Comparison of ENCODE assay signal across 24 cellular contexts in the genomic region with DNA sequence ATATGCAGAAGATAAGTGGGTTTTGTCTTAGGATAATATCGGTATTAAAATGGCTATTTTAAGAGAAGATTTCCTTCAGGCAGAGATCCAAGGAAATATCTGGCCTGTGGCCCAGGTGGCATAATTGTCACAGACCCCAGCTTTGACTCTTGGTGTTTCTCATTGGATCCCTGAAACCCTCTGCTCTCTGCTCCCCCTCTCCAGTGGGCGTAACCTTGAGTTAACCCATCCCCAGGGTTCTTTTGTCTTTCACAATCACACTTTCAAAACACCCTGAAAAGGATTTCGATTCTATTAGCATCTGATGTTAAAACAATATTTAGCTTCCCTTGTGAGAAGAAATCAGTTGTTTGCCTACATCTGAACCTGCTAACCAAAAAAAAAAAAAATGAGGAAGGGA. TPM values are rescaled to one million over a fixed set of nuclear protein-coding genes. Genes with fewer than 3 reads are reported as not detected.
"Had no signal": no experiment of that assay in that cellular context is flagged by ENCODE, and none has a peak within 500 bp of the region (broad histone marks: within the 10 kb centered on the region; RNA-seq: fewer than 3 reads in every experiment).

No MANE protein-coding gene starts in this region.

- H3K4me3 ChIP-seq: colonic mucosa, hepatocyte, right atrium auricular region had no signal

- H2AFZ ChIP-seq: hepatocyte had no signal

- ATAC-seq: left lobe of liver; naive thymus-derived CD4-positive, alpha-beta T cell had no signal

- H3K36me3 ChIP-seq: colonic mucosa, right atrium auricular region had no signal

- DNase-seq: colonic mucosa; effector CD4-positive, alpha-beta T cell; foreskin melanocyte; head of caudate nucleus; mammary epithelial cell; naive thymus-derived CD4-positive, alpha-beta T cell; nephron progenitor cell; posterior cingulate gyrus; small intestine; stimulated activated CD4-positive, alpha-beta T cell treated with anti-CD3 and anti-CD28 coated beads, Interleukin-12 subunit alpha, Interleukin-12 subunit beta, amount 100 ng/mL, for 4 hours; stimulated activated naive CD4-positive, alpha-beta T cell treated with Interleukin-2 at 50 U/mL for 16 hours; trophoblast cell had no signal

- H3K9me3 ChIP-seq: colonic mucosa, right atrium auricular region had no signal

- H3K4me2 ChIP-seq: hepatocyte had no signal

- H3K27ac Mint-ChIP-seq: naive thymus-derived CD4-positive, alpha-beta T cell; nephron progenitor cell had no signal

- H3K4me1 ChIP-seq: colonic mucosa had no signal

- FAIRE-seq: small intestine had no signal

- H3K4me3 Mint-ChIP-seq: naive thymus-derived CD4-positive, alpha-beta T cell; nephron progenitor cell had no signal

- H3K27ac ChIP-seq: colonic mucosa, hepatocyte, right atrium auricular region had no signal

RNA-seq across cellular contexts. Expression of a gene that starts 7.2 kb away (rescaled TPM):
- total RNA-seq: colonic mucosa; dermis microvascular lymphatic vessel endothelial cell; left lobe of liver; lower leg skin; mammary epithelial cell; mesenteric fat pad; mononuclear cell; naive thymus-derived CD4-positive, alpha-beta T cell; osteocyte; pulmonary artery endothelial cell; right atrium auricular region; urinary bladder had no signal
- polyA plus RNA-seq: esophagus; hepatocyte; mammary epithelial cell; naive thymus-derived CD4-positive, alpha-beta T cell; thymus had no signal

RNA-seq across cellular contexts. Expression of a gene that starts 7.2 kb away (rescaled TPM):
- polyA plus RNA-seq: naive thymus-derived CD4-positive, alpha-beta T cell had no signal

RNA-seq across cellular contexts. Expression of a gene that starts 43.9 kb away (rescaled TPM):
- total RNA-seq: mammary epithelial cell had no signal
- polyA plus RNA-seq: mammary epithelial cell had no signal
